ENCODE assay signal across 8 cellular contexts in the genomic region with DNA sequence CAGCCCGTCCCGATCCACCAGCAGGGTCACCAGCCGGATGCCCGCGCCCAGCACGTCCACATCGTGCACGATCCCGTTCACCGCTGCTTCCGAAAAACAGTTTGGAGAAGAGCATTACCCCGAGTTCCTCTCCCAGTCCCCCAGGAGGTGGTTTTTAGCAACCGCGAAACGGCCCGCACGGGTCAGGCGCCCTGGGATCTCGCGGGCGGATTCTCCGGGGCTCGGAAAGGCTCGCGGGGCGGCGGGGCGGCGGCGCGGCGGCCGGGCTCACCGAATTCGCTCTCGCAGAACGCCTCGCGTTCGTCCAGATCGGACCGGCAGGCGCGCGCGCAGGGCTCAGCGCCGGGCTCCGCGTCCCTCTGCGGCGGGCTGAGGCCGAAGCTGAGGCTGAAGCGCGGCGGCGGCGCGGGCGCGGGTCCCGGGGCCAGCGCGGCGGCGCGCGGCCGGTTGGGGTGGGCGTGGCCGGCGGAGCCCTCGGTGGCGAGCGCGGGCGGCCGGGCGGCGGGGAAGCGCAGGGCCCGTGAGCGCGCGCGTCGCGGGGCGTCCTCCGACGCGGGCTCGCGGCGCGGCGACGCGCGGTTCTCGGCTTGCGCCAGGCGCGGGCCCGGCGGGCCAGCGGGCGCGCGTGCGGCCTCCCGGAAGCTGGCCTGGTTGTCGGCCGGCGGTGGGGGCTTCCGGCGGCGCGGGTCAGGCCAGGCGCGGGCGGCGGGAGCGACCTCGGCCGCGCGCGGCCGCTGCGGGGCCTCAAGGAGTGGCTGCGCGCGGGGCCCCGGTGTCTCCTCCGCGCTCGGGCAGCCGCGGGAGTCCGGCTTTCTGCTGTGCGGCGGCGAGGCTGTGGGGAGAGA. TPM values are rescaled to one million over a fixed set of nuclear protein-coding genes. Genes with fewer than 3 reads are reported as not detected.
A peak's percentile ranks its signal among the peaks of the same experiment; 100 is the strongest.
DNase-seq lines count a peak whose midpoint lies in the region; ATAC-seq and TF ChIP-seq lines count a peak whose summit lies in the region.

No MANE protein-coding gene starts in this region.

- peak overlapping the region; percentile 76 to 81 (median 80) for H3K4me3 ChIP-seq in fibroblast of lung (replicated peaks in 1 of 4; ENCODE audit: control extremely low read depth in 1 of 4, insufficient read depth in 1 of 4, low read depth in 3 of 4, low read length in 4 of 4)

- H3K4me3 Mint-ChIP-seq in activated T-helper 1 cell treated with anti-CD3 and anti-CD28 coated beads, Interleukin-12 subunit alpha, Interleukin-12 subunit beta, Interleukin-2, Interleukin-4 antibody, amounts not matched to agents 30 ng/mL and 10 ng/mL and 1 ng/mL, durations not matched to agents 14 hours and 24 hours and 36 hours = peak overlapping the region; percentile 89
- H3K4me3 Mint-ChIP-seq in naive thymus-derived CD8-positive, alpha-beta T cell = peak overlapping the region; percentile 84 to 97 (median 92)

- no peaks in the 10 kb centered on the region for H3K9me3 Mint-ChIP-seq in activated T-helper 1 cell treated with anti-CD3 and anti-CD28 coated beads, Interleukin-12 subunit alpha, Interleukin-12 subunit beta, Interleukin-2, Interleukin-4 antibody, amounts not matched to agents 30 ng/mL and 10 ng/mL and 1 ng/mL, durations not matched to agents 14 hours and 24 hours and 36 hours
- H3K9me3 Mint-ChIP-seq in naive thymus-derived CD8-positive, alpha-beta T cell = no peaks in the 10 kb centered on the region

- no peaks in the 10 kb centered on the region for H3K9me3 ChIP-seq in fibroblast of lung (ENCODE audit: control insufficient read depth, insufficient read depth, low read depth, low read length)

- H3K27ac Mint-ChIP-seq in activated T-helper 1 cell treated with anti-CD3 and anti-CD28 coated beads, Interleukin-12 subunit alpha, Interleukin-12 subunit beta, Interleukin-2, Interleukin-4 antibody, amounts not matched to agents 30 ng/mL and 10 ng/mL and 1 ng/mL, durations not matched to agents 14 hours and 24 hours and 36 hours = peak overlapping the region; percentile 86
- peak overlapping the region; percentile 63 to 92 (median 84) for H3K27ac Mint-ChIP-seq in naive thymus-derived CD8-positive, alpha-beta T cell

- H3K4me1 Mint-ChIP-seq in activated T-helper 1 cell treated with anti-CD3 and anti-CD28 coated beads, Interleukin-12 subunit alpha, Interleukin-12 subunit beta, Interleukin-2, Interleukin-4 antibody, amounts not matched to agents 30 ng/mL and 10 ng/mL and 1 ng/mL, durations not matched to agents 14 hours and 24 hours and 36 hours (ENCODE audit: low read depth) = peaks cover 30% of the 10 kb centered on the region
- peaks cover 15 to 35% (median 30%) of the 10 kb centered on the region in 4 donors for H3K4me1 Mint-ChIP-seq in naive thymus-derived CD8-positive, alpha-beta T cell

- no peaks in the 10 kb centered on the region for H4K20me1 ChIP-seq in fibroblast of lung (ENCODE audit: control insufficient read depth, extremely low read depth, insufficient read depth, low read length)

- no peaks in the 10 kb centered on the region for H3K27me3 ChIP-seq in fibroblast of lung (ENCODE audit: control insufficient read depth, insufficient read depth, low read length)

- peaks cover 23% of the 10 kb centered on the region for H3K27me3 Mint-ChIP-seq in activated T-helper 1 cell treated with anti-CD3 and anti-CD28 coated beads, Interleukin-12 subunit alpha, Interleukin-12 subunit beta, Interleukin-2, Interleukin-4 antibody, amounts not matched to agents 30 ng/mL and 10 ng/mL and 1 ng/mL, durations not matched to agents 14 hours and 24 hours and 36 hours (ENCODE audit: insufficient read depth)
- peaks cover 9 to 19% (median 14%) of the 10 kb centered on the region in 5 donors for H3K27me3 Mint-ChIP-seq in naive thymus-derived CD8-positive, alpha-beta T cell

- DNase-seq in D341Med (ENCODE audit: low spot score) (peak; percentile 99), HUDEP-2 (lab: John Stamatoyannopoulos, UW; ENCODE audit: unreplicated experiment in 76 of 76) (peak in 70 of 76 experiments; percentile 11 to 86 (median 64)), fibroblast of lung (ENCODE audit: low read depth in 2 of 2) (peak; percentile 82 to 84)
- peak; percentile 71 for DNase-seq in activated T-helper 1 cell treated with anti-CD3 and anti-CD28 coated beads, Interleukin-12 subunit alpha, Interleukin-12 subunit beta, Interleukin-2, Interleukin-4 antibody, amounts not matched to agents 30 ng/mL and 10 ng/mL and 1 ng/mL, durations not matched to agents 14 hours and 24 hours and 36 hours (ENCODE audit: low spot score)
- DNase-seq in naive thymus-derived CD8-positive, alpha-beta T cell = peak; percentile 41 to 79 (median 67)
- peak; percentile 70 for DNase-seq in stimulated activated naive CD4-positive, alpha-beta T cell treated with Interleukin-2 at 50 U/mL for 16 hours (lab: John Stamatoyannopoulos, UW)

- peak overlapping the region; percentile 85 for H3K27ac ChIP-seq in fibroblast of lung (ENCODE audit: insufficient read depth, low read length)

- H2AFZ ChIP-seq in fibroblast of lung (ENCODE audit: low read length) = peak overlapping the region; percentile 81

- POLR2A ChIA-PET in naive thymus-derived CD8-positive, alpha-beta T cell (lab: Charles Lee) = interaction anchor here (0.5 to 3.5 kb wide), 3 partner anchors 26 to 298 kb away, joined by 4 to 13 read pairs (median 5); partner anchors contain the start of gene ARSG

- intact Hi-C loops in activated T-helper 1 cell treated with anti-CD3 and anti-CD28 coated beads, Interleukin-12 subunit alpha, Interleukin-12 subunit beta, Interleukin-2, Interleukin-4 antibody, amounts not matched to agents 30 ng/mL and 10 ng/mL and 1 ng/mL, durations not matched to agents 14 hours and 24 hours and 36 hours (cut with micrococcal nuclease) = loop anchor here (2.0 to 10.0 kb wide), 4 partner anchors 41 to 1333 kb away; partner anchors contain the start of genes ABCA5 and KPNA2

- H3K79me2 ChIP-seq in fibroblast of lung (ENCODE audit: control insufficient read depth, insufficient read depth, low read length) = no peaks in the 10 kb centered on the region

- H3K4me2 ChIP-seq in fibroblast of lung (ENCODE audit: extremely low read depth, insufficient read depth, low read length) = peak overlapping the region; percentile 90

- ATAC-seq in GM21381 (IDR thresholded peaks at IDR 0.05; ENCODE audit: unreplicated experiment) = peak; percentile 83
- ATAC-seq in naive thymus-derived CD8-positive, alpha-beta T cell = peak; percentile 61 to 75

- H3K36me3 Mint-ChIP-seq in activated T-helper 1 cell treated with anti-CD3 and anti-CD28 coated beads, Interleukin-12 subunit alpha, Interleukin-12 subunit beta, Interleukin-2, Interleukin-4 antibody, amounts not matched to agents 30 ng/mL and 10 ng/mL and 1 ng/mL, durations not matched to agents 14 hours and 24 hours and 36 hours (ENCODE audit: low read depth) = peaks cover 7% of the 10 kb centered on the region
- H3K36me3 Mint-ChIP-seq in naive thymus-derived CD8-positive, alpha-beta T cell = no peaks in the 10 kb centered on the region

- peak; percentile 2 to 3 for TF ChIP-seq CTCF in fibroblast of lung (conservative IDR thresholded peaks at IDR 0.05 in 1 of 2, IDR thresholded peaks at IDR 0.05 in 1 of 2; ENCODE audit: low read depth in 1 of 2, low read length in 2 of 2)

- H3K36me3 ChIP-seq in fibroblast of lung (ENCODE audit: control insufficient read depth, insufficient read depth, low read length) = no peaks in the 10 kb centered on the region

- H3K4me1 ChIP-seq in fibroblast of lung (ENCODE audit: control insufficient read depth, extremely low read depth, insufficient read depth, low read length) = peaks cover 9% of the 10 kb centered on the region

- peak overlapping the region; percentile 81 for H3K9ac ChIP-seq in fibroblast of lung (ENCODE audit: insufficient read depth, low read length)

TF ChIP-seq in PFSK-1, 5 proteins besides CTCF, POLR2A, EP300 and RAD21 (continues in another document):
- TF ChIP-seq TAF1 (IDR thresholded peaks at IDR 0.05; ENCODE audit: borderline replicate concordance, insufficient read depth, low read length) (0 out of 2 replicates have a peak, but pooled peaks have one; percentile 46), FOXP2 (optimal IDR thresholded peaks at IDR 0.05; ENCODE audit: borderline replicate concordance, extremely low read depth, extremely low read length, insufficient read depth) (peak; percentile 12), POLR2AphosphoS5 (IDR thresholded peaks at IDR 0.05; ENCODE audit: low read depth, low read length) (0 out of 2 replicates have a peak, but pooled peaks have one; percentile 10), SIN3A (IDR thresholded peaks at IDR 0.05; ENCODE audit: borderline replicate concordance, insufficient read depth, low read length) (no peak)

RNA-seq across cellular contexts. Expression of gene C17orf58, which starts 2.9 kb away (rescaled TPM):
- 30.7 TPM for polyA plus RNA-seq in PFSK-1 (2012; ENCODE audit: insufficient read length, low read depth)
- total RNA-seq in activated T-helper 1 cell treated with anti-CD3 and anti-CD28 coated beads, Interleukin-12 subunit alpha, Interleukin-12 subunit beta, Interleukin-2, Interleukin-4 antibody, amounts not matched to agents 30 ng/mL and 10 ng/mL and 1 ng/mL, durations not matched to agents 14 hours and 24 hours and 36 hours = 23.7 and 24.9 TPM in 2 replicates
- total RNA-seq in fibroblast of lung = 9.2 and 17.0 TPM in 2 replicates
- 10.6 and 11.9 TPM in 2 replicates for polyA plus RNA-seq in fibroblast of lung
- 8.8 and 9.6 TPM in 2 replicates for polyA plus RNA-seq in fibroblast of lung (2012)
- polyA minus RNA-seq in fibroblast of lung (ENCODE audit: low replicate concordance) = 5.2 and 6.6 TPM in 2 replicates
- total RNA-seq in naive thymus-derived CD8-positive, alpha-beta T cell = under 1 TPM; 0.29 to 0.30 TPM
- 1 to 10 TPM in 1 of 3 donors, under 1 TPM in 1, not detected in 1; 0.61 to 1.0 TPM for polyA plus RNA-seq in naive thymus-derived CD8-positive, alpha-beta T cell

RNA-seq across cellular contexts. Expression of gene KPNA2, which starts 42.2 kb away (rescaled TPM):
- 179 TPM for polyA plus RNA-seq in PFSK-1 (2012; ENCODE audit: insufficient read length, low read depth)
- total RNA-seq in activated T-helper 1 cell treated with anti-CD3 and anti-CD28 coated beads, Interleukin-12 subunit alpha, Interleukin-12 subunit beta, Interleukin-2, Interleukin-4 antibody, amounts not matched to agents 30 ng/mL and 10 ng/mL and 1 ng/mL, durations not matched to agents 14 hours and 24 hours and 36 hours = 205 and 224 TPM in 2 replicates
- 20.3 and 44.3 TPM in 2 replicates for total RNA-seq in fibroblast of lung
- polyA plus RNA-seq in fibroblast of lung = 96.1 and 230 TPM in 2 replicates
- polyA plus RNA-seq in fibroblast of lung (2012) = 79.1 and 193 TPM in 2 replicates
- 136 and 282 TPM in 2 replicates for polyA minus RNA-seq in fibroblast of lung (ENCODE audit: low replicate concordance)
- total RNA-seq in naive thymus-derived CD8-positive, alpha-beta T cell = 10 to 100 TPM in 1 of 2 experiments, 1 to 10 TPM in 1; 8.9 to 10.2 TPM
- 10 to 100 TPM; 13.7 to 17.0 (median 15.9) TPM for polyA plus RNA-seq in naive thymus-derived CD8-positive, alpha-beta T cell

Comparison
In these comparisons a context has a peak if more than half of its experiments do, and no peak if none do; other contexts are left out.
1. Peak in every context shown above with its lines: DNase-seq, ATAC-seq, H3K4me3 ChIP-seq and H3K27ac ChIP-seq.